17 cellular contexts compared by ENCODE assay signal in the genomic region with DNA sequence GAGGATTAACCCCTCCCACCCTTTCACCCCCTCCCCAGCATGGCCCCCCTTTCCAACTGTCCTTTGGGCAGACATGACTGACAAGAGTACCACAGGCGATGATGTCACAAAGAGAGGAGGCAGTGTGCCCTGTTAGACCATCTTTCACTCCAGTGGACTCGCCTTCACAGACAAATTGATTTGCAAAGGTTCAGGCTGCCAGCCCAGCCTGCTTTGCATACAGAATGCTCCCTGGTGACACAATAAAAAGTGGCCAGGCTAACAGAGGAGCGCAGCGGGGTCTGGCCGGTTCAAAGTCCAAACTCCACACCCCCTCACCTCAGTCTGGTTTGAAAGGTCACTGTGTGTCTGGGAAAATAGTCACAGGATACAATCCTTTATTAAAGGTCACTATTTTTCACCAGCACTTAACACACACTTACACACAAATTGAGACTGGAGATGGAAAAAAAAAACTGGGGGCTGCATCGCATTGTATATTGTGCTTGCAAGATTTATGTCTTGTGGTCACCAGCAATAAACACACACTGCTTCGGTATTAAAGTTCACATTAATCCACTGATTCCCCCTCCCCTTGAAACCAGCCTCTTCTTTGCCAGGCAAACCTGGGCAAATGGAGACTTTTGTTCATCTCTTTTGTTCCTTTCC.
DNase-seq lines count a peak whose midpoint lies in the region; ATAC-seq and TF ChIP-seq lines count a peak whose summit lies in the region.
"Had no signal": no experiment of that assay in that cellular context is flagged by ENCODE, and none has a peak within 500 bp of the region (broad histone marks: within the 10 kb centered on the region; RNA-seq: fewer than 3 reads in every experiment).

No MANE protein-coding gene starts in this region.

- H3F3A ChIP-seq in SU-DHL-6 (ENCODE audit: insufficient read depth) = peaks cover 48% of the 10 kb centered on the region

- H3K4me1 Mint-ChIP-seq in stimulated activated memory B cell treated with anti-CD40 and anti-IgM and Interleukin-4, amounts not matched to agents 10 μg/mL and 1 μg/mL and 100 μg/mL, for 72 hours = peaks cover 81% of the 10 kb centered on the region
- peaks cover 5% of the 10 kb centered on the region for H3K4me1 Mint-ChIP-seq in activated naive CD4-positive, alpha-beta T cell treated with anti-CD3 and anti-CD28 coated beads for 36 hours (ENCODE audit: low read depth)

- intact Hi-C loops in activated naive CD4-positive, alpha-beta T cell treated with anti-CD3 and anti-CD28 coated beads for 36 hours (cut with micrococcal nuclease) = no loop called here

- DNase-seq in left kidney (ENCODE audit: low read depth, low spot score) (peak; percentile 81), HAP-1 (ENCODE audit: low spot score in 2 of 2) (no peak), HCEC 1CT (no peak)
- DNase-seq in activated naive CD4-positive, alpha-beta T cell treated with anti-CD3 and anti-CD28 coated beads for 36 hours = no peak
- DNase-seq: activated naive CD4-positive, alpha-beta T cell treated with Interleukin-2 at 50 U/mL for 16 hours; activated T-cell treated with anti-CD3 and anti-CD28 coated beads for 4 hours; Calu3; left cardiac atrium; MV-4-11; stimulated activated CD4-positive, alpha-beta T cell treated with anti-CD3 and anti-CD28 coated beads, Interleukin-4, amount 100 ng/mL, for 4 hours; stimulated activated CD8-positive, alpha-beta memory T cell treated with anti-CD3 and anti-CD28 coated beads, Interleukin-4, amount 100 ng/mL, for 48 hours had no signal

- H3K4me3 ChIP-seq in SU-DHL-6 (ENCODE audit: insufficient read depth, low read length, poor library complexity, severe bottlenecking) (peak overlapping the region; percentile 29), HAP-1 (no peak overlapping the region)
- H3K4me3 ChIP-seq: ascending aorta, skin epidermis had no signal

- no peaks in the 10 kb centered on the region for H3K79me2 ChIP-seq in SU-DHL-6 (ENCODE audit: insufficient read depth, low read length)
- H3K79me2 ChIP-seq: parathyroid adenoma had no signal

- no peaks in the 10 kb centered on the region for H3K36me3 Mint-ChIP-seq in stimulated activated memory B cell treated with anti-CD40 and anti-IgM and Interleukin-4, amounts not matched to agents 10 μg/mL and 1 μg/mL and 100 μg/mL, for 72 hours
- no peaks in the 10 kb centered on the region for H3K36me3 Mint-ChIP-seq in activated naive CD4-positive, alpha-beta T cell treated with anti-CD3 and anti-CD28 coated beads for 36 hours (ENCODE audit: low read depth)

- H3K9me3 ChIP-seq in SU-DHL-6 (ENCODE audit: insufficient read depth, low read length) (no peaks in the 10 kb centered on the region), HAP-1 (no peaks in the 10 kb centered on the region)
- H3K9me3 ChIP-seq: ascending aorta had no signal

- no peaks in the 10 kb centered on the region for H3K9me3 Mint-ChIP-seq in stimulated activated memory B cell treated with anti-CD40 and anti-IgM and Interleukin-4, amounts not matched to agents 10 μg/mL and 1 μg/mL and 100 μg/mL, for 72 hours
- H3K9me3 Mint-ChIP-seq in activated naive CD4-positive, alpha-beta T cell treated with anti-CD3 and anti-CD28 coated beads for 36 hours = no peaks in the 10 kb centered on the region

- ATAC-seq in GM19397 (IDR thresholded peaks at IDR 0.05; ENCODE audit: unreplicated experiment) = peak; percentile 33
- peak; percentile 49 for ATAC-seq in stimulated activated memory B cell treated with anti-CD40 and anti-IgM and Interleukin-4, amounts not matched to agents 10 μg/mL and 1 μg/mL and 100 μg/mL, for 72 hours
- ATAC-seq: left cardiac atrium had no signal

- no peak for TF ChIP-seq CTCF in SU-DHL-6 (IDR thresholded peaks at IDR 0.05; ENCODE audit: insufficient read depth, low read length, poor library complexity, severe bottlenecking)

- peak overlapping the region; percentile 58 for H3K4me3 Mint-ChIP-seq in stimulated activated memory B cell treated with anti-CD40 and anti-IgM and Interleukin-4, amounts not matched to agents 10 μg/mL and 1 μg/mL and 100 μg/mL, for 72 hours
- H3K4me3 Mint-ChIP-seq in activated naive CD4-positive, alpha-beta T cell treated with anti-CD3 and anti-CD28 coated beads for 36 hours = no peak overlapping the region

- H3K9ac ChIP-seq in SU-DHL-6 (ENCODE audit: low read length) = peak overlapping the region; percentile 44
- H3K9ac ChIP-seq: parathyroid adenoma had no signal

- peak overlapping the region; percentile 81 for H3K27ac ChIP-seq in SU-DHL-6 (ENCODE audit: low read depth, low read length)
- H3K27ac ChIP-seq: ascending aorta, parathyroid adenoma had no signal

- H3K27ac Mint-ChIP-seq in stimulated activated memory B cell treated with anti-CD40 and anti-IgM and Interleukin-4, amounts not matched to agents 10 μg/mL and 1 μg/mL and 100 μg/mL, for 72 hours = peak overlapping the region; percentile 86
- H3K27ac Mint-ChIP-seq in activated naive CD4-positive, alpha-beta T cell treated with anti-CD3 and anti-CD28 coated beads for 36 hours = no peak overlapping the region

- H3K4me2 ChIP-seq in SU-DHL-6 (ENCODE audit: low read depth, low read length, poor library complexity, severe bottlenecking) = peak overlapping the region; percentile 66

- H3K27me3 Mint-ChIP-seq in stimulated activated memory B cell treated with anti-CD40 and anti-IgM and Interleukin-4, amounts not matched to agents 10 μg/mL and 1 μg/mL and 100 μg/mL, for 72 hours = no peaks in the 10 kb centered on the region
- no peaks in the 10 kb centered on the region for H3K27me3 Mint-ChIP-seq in activated naive CD4-positive, alpha-beta T cell treated with anti-CD3 and anti-CD28 coated beads for 36 hours (ENCODE audit: low read depth)

- CTCF ChIA-PET in activated naive CD4-positive, alpha-beta T cell treated with anti-CD3 and anti-CD28 coated beads for 36 hours (lab: Charles Lee) = no interaction called here

- H2AFZ ChIP-seq in SU-DHL-6 (ENCODE audit: low read depth, low read length, severe bottlenecking) = peak overlapping the region; percentile 37
- H2AFZ ChIP-seq: parathyroid adenoma had no signal

- no peaks in the 10 kb centered on the region for H3K27me3 ChIP-seq in SU-DHL-6 (ENCODE audit: low read length)
- H3K27me3 ChIP-seq in HAP-1 (ENCODE audit: low read depth) = no peaks in the 10 kb centered on the region
- H3K27me3 ChIP-seq: ascending aorta had no signal

- H3K4me1 ChIP-seq in HAP-1 = peaks cover 7% of the 10 kb centered on the region
- H3K4me1 ChIP-seq: ascending aorta, parathyroid adenoma had no signal

- in situ Hi-C loops in HAP-1 (cut with MboI; ENCODE audit: low sequenced_read_pairs) = no loop called here

- no peaks in the 10 kb centered on the region for H3K9me2 ChIP-seq in SU-DHL-6 (replicated peaks; ENCODE audit: insufficient read depth, low read length)

- H3K36me3 ChIP-seq in SU-DHL-6 (ENCODE audit: low read length) = no peaks in the 10 kb centered on the region
- no peaks in the 10 kb centered on the region for H3K36me3 ChIP-seq in HAP-1 (replicated peaks)
- H3K36me3 ChIP-seq: ascending aorta had no signal

- H4K20me1 ChIP-seq in SU-DHL-6 (ENCODE audit: low read depth, low read length) = no peaks in the 10 kb centered on the region
